Comparison of ENCODE assay signal across 8 cellular contexts in genomic region chr12:89947437-89948265, GRCh38.
DNase-seq lines count a peak whose midpoint lies in the region; ATAC-seq and TF ChIP-seq lines count a peak whose summit lies in the region.

No MANE protein-coding gene starts in this region.

- H3K27ac Mint-ChIP-seq in nephron, result peak overlapping the region; percentile 73 to 88 (median 78)

- peak; percentile 32 for DNase-seq in CD1c-positive myeloid dendritic cell (ENCODE audit: extremely low spot score)
- peak; percentile 13 for DNase-seq in NCI-H1092 (lab: John Stamatoyannopoulos, UW)
- DNase-seq in dermis blood vessel endothelial cell, result peak; percentile 85
- DNase-seq in OCI-M1 (lab: John Stamatoyannopoulos, UW), result no peak
- DNase-seq in NCI-H526 treated with DMSO at 0.1 percent for 48 hours (lab: John Stamatoyannopoulos, UW), result no peak

- peaks cover 46% of the 10 kb centered on the region for H3K4me1 Mint-ChIP-seq in nephron

- no peaks in the 10 kb centered on the region for H3K36me3 Mint-ChIP-seq in nephron (ENCODE audit: low read depth)

- TF ChIP-seq CTCF in nephron (IDR thresholded peaks at IDR 0.05; ENCODE audit: unreplicated experiment in 3 of 3), result no peak

- H3K9me3 Mint-ChIP-seq in nephron, result no peaks in the 10 kb centered on the region

- ATAC-seq in HG03469 (IDR thresholded peaks at IDR 0.05; ENCODE audit: unreplicated experiment) (no peak), HG03460 (IDR thresholded peaks at IDR 0.05; ENCODE audit: unreplicated experiment) (no peak)

- H3K27me3 Mint-ChIP-seq in nephron (ENCODE audit: low read depth), result no peaks in the 10 kb centered on the region

- H3K4me3 Mint-ChIP-seq in nephron, result peak overlapping the region in 1 of 3 experiments; percentile 6

Comparison
In these comparisons a context has a peak if more than half of its experiments do, and no peak if none do; other contexts are left out.
1. DNase-seq: peak in CD1c-positive myeloid dendritic cell (single experiment), NCI-H1092 (single experiment) and dermis blood vessel endothelial cell (single experiment); none in OCI-M1 (single experiment) and NCI-H526 treated with DMSO at 0.1 percent for 48 hours (single experiment).